Comparison of ENCODE assay signal across 1 cellular context in genomic region chr17:76737082-76737675, GRCh38.
A peak's percentile ranks its signal among the peaks of the same experiment; 100 is the strongest.
TF ChIP-seq lines count a peak whose summit lies in the region.

SRSF2 (minus strand) TSS chr17:76737331; CDS start chr17:76737160, 171 bp downstream.

TF ChIP-seq in GM12878, 131 proteins besides CTCF, POLR2A, EP300 and RAD21 (continued from another document):
- TF ChIP-seq CEBPZ (IDR thresholded peaks at IDR 0.05; ENCODE audit: low read depth, low read length) (no peak), GABPA (IDR thresholded peaks at IDR 0.05; ENCODE audit: low read depth) (peak; percentile 88), RB1 (IDR thresholded peaks at IDR 0.05; ENCODE audit: borderline replicate concordance) (peak; percentile 100), SREBF1 (IDR thresholded peaks at IDR 0.05; ENCODE audit: low read length) (no peak), NR2C1 (IDR thresholded peaks at IDR 0.05) (peak; percentile 96), YY1 (IDR thresholded peaks at IDR 0.05; ENCODE audit: low read depth, low read length) (peak; percentile 99), SMAD1 (IDR thresholded peaks at IDR 0.05; ENCODE audit: low read depth, partially characterized antibody) (peak; percentile 92), TAF1 (IDR thresholded peaks at IDR 0.05; ENCODE audit: borderline replicate concordance, low read depth, low read length) (peak; percentile 98), SKIL (IDR thresholded peaks at IDR 0.05; ENCODE audit: low read depth, poor library complexity, severe bottlenecking) (no peak), EGR1 (IDR thresholded peaks at IDR 0.05; ENCODE audit: borderline replicate concordance in 1 of 2, low read depth in 2 of 2, low read length in 2 of 2) (peak in 1 of 2 experiments; percentile 71; a peak in 2 of 3 replicates), PKNOX1 (IDR thresholded peaks at IDR 0.05) (peak; percentile 55; the same call in 1 of the 2 replicates), BCL3 (IDR thresholded peaks at IDR 0.05; ENCODE audit: borderline replicate concordance, insufficient read depth, low read depth, low read length, poor library complexity, severe bottlenecking) (no peak), JUNB (IDR thresholded peaks at IDR 0.05) (no peak), E2F4 (IDR thresholded peaks at IDR 0.05; ENCODE audit: low read depth, low read length) (peak; percentile 90), CHD4 (IDR thresholded peaks at IDR 0.05) (no peak), NR2F1 (conservative IDR thresholded peaks at IDR 0.05) (peak; percentile 66), MYB (IDR thresholded peaks at IDR 0.05; ENCODE audit: borderline replicate concordance, low read depth, low read length) (no peak), POU2F2 (IDR thresholded peaks at IDR 0.05; ENCODE audit: borderline replicate concordance, low read depth, low read length) (peak; percentile 99), ASH2L (IDR thresholded peaks at IDR 0.05; ENCODE audit: borderline replicate concordance, low read depth) (no peak), FOXK2 (IDR thresholded peaks at IDR 0.05) (peak; percentile 40; the same call in 1 of the 2 replicates), E4F1 (IDR thresholded peaks at IDR 0.05; ENCODE audit: borderline replicate concordance, partially characterized antibody) (peak; percentile 55), SUZ12 (IDR thresholded peaks at IDR 0.05; ENCODE audit: unreplicated experiment) (no peak), ZNF592 (IDR thresholded peaks at IDR 0.05) (no peak), LARP7 (IDR thresholded peaks at IDR 0.05) (peak; percentile 89), NFXL1 (IDR thresholded peaks at IDR 0.05; ENCODE audit: borderline replicate concordance) (0 out of 2 replicates have a peak, but pooled peaks have one; percentile 45), SMAD5 (IDR thresholded peaks at IDR 0.05; ENCODE audit: low read depth) (peak; percentile 99), CEBPB (IDR thresholded peaks at IDR 0.05; ENCODE audit: borderline replicate concordance in 1 of 2, low read depth in 2 of 2, low read length in 2 of 2) (no peak), IRF4 (IDR thresholded peaks at IDR 0.05; ENCODE audit: low read depth, low read length) (no peak), MTA2 (IDR thresholded peaks at IDR 0.05; ENCODE audit: low read depth) (peak; percentile 57; the same call in 1 of the 2 replicates), ZZZ3 (IDR thresholded peaks at IDR 0.05; ENCODE audit: control insufficient read depth, insufficient read length, low read depth) (no peak), SMARCA5 (IDR thresholded peaks at IDR 0.05) (peak; percentile 17; the same call in 1 of the 2 replicates), ZBTB40 (IDR thresholded peaks at IDR 0.05; ENCODE audit: borderline replicate concordance) (peak; percentile 93), POLR2AphosphoS2 (IDR thresholded peaks at IDR 0.05; ENCODE audit: low read depth, low read length) (peak; percentile 100), SIN3A (IDR thresholded peaks at IDR 0.05; ENCODE audit: low read depth, low read length) (peak; percentile 87), TBL1XR1 (IDR thresholded peaks at IDR 0.05; ENCODE audit: low read depth, low read length) (no peak), ATF2 (IDR thresholded peaks at IDR 0.05; ENCODE audit: low read length) (no peak), CBFB (IDR thresholded peaks at IDR 0.05; ENCODE audit: low read depth) (peak; percentile 97)
